Comparison of ENCODE assay signal across 1 cellular context in genomic region chr1:234605983-234606730, GRCh38.
A peak's percentile ranks its signal among the peaks of the same experiment; 100 is the strongest.
TF ChIP-seq lines count a peak whose summit lies in the region.

No MANE protein-coding gene starts in this region.

TF ChIP-seq in K562, 482 proteins besides CTCF, POLR2A, EP300 and RAD21 (continued from another document and continues in another):
- TF ChIP-seq GTF3C2 (IDR thresholded peaks at IDR 0.05; ENCODE audit: borderline replicate concordance, extremely low read depth, insufficient read length) (no peak), TEAD1 (CRISPR knock-in tag; IDR thresholded peaks at IDR 0.05) (peak in 1 of 2 experiments; percentile 61; a peak in 1 of 4 replicates), MCM5 (IDR thresholded peaks at IDR 0.05; ENCODE audit: low read depth) (no peak), MBD2 (IDR thresholded peaks at IDR 0.05; ENCODE audit: borderline replicate concordance, low read depth) (no peak), ERF (CRISPR knock-in tag; IDR thresholded peaks at IDR 0.05) (no peak), TGIF2 (CRISPR knock-in tag; IDR thresholded peaks at IDR 0.05) (no peak), PYGO2 (tag; IDR thresholded peaks at IDR 0.05) (0 out of 2 replicates have a peak, but pooled peaks have one; percentile 16), FOXP4 (CRISPR knock-in tag; IDR thresholded peaks at IDR 0.05; ENCODE audit: borderline replicate concordance) (no peak), SIN3A (IDR thresholded peaks at IDR 0.05; ENCODE audit: borderline replicate concordance in 2 of 2, control insufficient read depth in 1 of 2, low read depth in 2 of 2, low read length in 2 of 2) (peak; percentile 21 to 50; a peak in 1 of 4 replicates), CXXC5 (CRISPR knock-in tag; IDR thresholded peaks at IDR 0.05) (peak; percentile 39; the same call in 1 of the 2 replicates), DNMT1 (IDR thresholded peaks at IDR 0.05) (no peak), FOXM1 (IDR thresholded peaks at IDR 0.05; ENCODE audit: low read depth) (no peak), FOXM1 (CRISPR knock-in tag; IDR thresholded peaks at IDR 0.05; ENCODE audit: low read depth) (no peak), RNF219 (CRISPR knock-in tag; IDR thresholded peaks at IDR 0.05) (no peak), CREB5 (CRISPR knock-in tag; IDR thresholded peaks at IDR 0.05) (no peak), NRF1 (conservative IDR thresholded peaks at IDR 0.05 in 1 of 2, IDR thresholded peaks at IDR 0.05 in 1 of 2) (no peak), SMARCE1 (IDR thresholded peaks at IDR 0.05) (peak; percentile 41), ZNF431 (CRISPR knock-in tag; IDR thresholded peaks at IDR 0.05) (no peak), YY1 (IDR thresholded peaks at IDR 0.05; ENCODE audit: borderline replicate concordance in 1 of 3, control insufficient read depth in 1 of 3, extremely low read depth in 1 of 3, insufficient read depth in 3 of 3, insufficient read length in 1 of 3, insufficient replicate concordance in 2 of 3, low read depth in 1 of 3, low read length in 2 of 3) (peak in 1 of 3 experiments; percentile 7), NFE2 (IDR thresholded peaks at IDR 0.05; ENCODE audit: low read depth) (no peak), ZNF518B (CRISPR knock-in tag; IDR thresholded peaks at IDR 0.05) (no peak), PTTG1 (tag; IDR thresholded peaks at IDR 0.05; ENCODE audit: low read depth) (peak; percentile 33; the same call in 1 of the 2 replicates), ZFP91 (CRISPR knock-in tag; IDR thresholded peaks at IDR 0.05) (peak; percentile 32; the same call in 1 of the 2 replicates), HOXB6 (CRISPR knock-in tag; IDR thresholded peaks at IDR 0.05; ENCODE audit: borderline replicate concordance) (no peak), ZNF766 (CRISPR knock-in tag; conservative IDR thresholded peaks at IDR 0.05) (peak; percentile 66; the same call in 1 of the 2 replicates), ZNF449 (CRISPR knock-in tag; IDR thresholded peaks at IDR 0.05) (0 out of 2 replicates have a peak, but pooled peaks have one; percentile 21), TEAD4 (IDR thresholded peaks at IDR 0.05; ENCODE audit: low read length) (no peak; the same call in 1 of the 2 replicates), TEAD4 (CRISPR knock-in tag; IDR thresholded peaks at IDR 0.05; ENCODE audit: borderline replicate concordance) (no peak), MLLT1 (IDR thresholded peaks at IDR 0.05) (peak; percentile 90 to 94), PHF20 (IDR thresholded peaks at IDR 0.05; ENCODE audit: partially characterized antibody) (no peak), L3MBTL2 (IDR thresholded peaks at IDR 0.05) (peak; percentile 32; the same call in 1 of the 2 replicates), ID3 (CRISPR knock-in tag; IDR thresholded peaks at IDR 0.05) (no peak), ID3 (tag; IDR thresholded peaks at IDR 0.05) (peak; percentile 32; the same call in 1 of the 2 replicates), CSDE1 (IDR thresholded peaks at IDR 0.05) (no peak), ZBTB2 (IDR thresholded peaks at IDR 0.05) (no peak), ZNF41 (CRISPR knock-in tag; conservative IDR thresholded peaks at IDR 0.05) (0 out of 2 replicates have a peak, but pooled peaks have one; percentile 54), HLTF (IDR thresholded peaks at IDR 0.05) (peak; percentile 70; the same call in 1 of the 2 replicates), SP1 (CRISPR knock-in tag; IDR thresholded peaks at IDR 0.05) (no peak), E2F1 (CRISPR knock-in tag; IDR thresholded peaks at IDR 0.05) (no peak; the same call in 1 of the 2 replicates), KDM4B (IDR thresholded peaks at IDR 0.05; ENCODE audit: borderline replicate concordance in 2 of 2, low read depth in 1 of 2) (no peak)
